Comparison of ENCODE assay signal across 8 cellular contexts in genomic region chr11:10304495-10305261, GRCh38. TPM values are rescaled to one million over a fixed set of nuclear protein-coding genes. Genes with fewer than 3 reads are reported as not detected.
DNase-seq lines count a peak whose midpoint lies in the region; ATAC-seq and TF ChIP-seq lines count a peak whose summit lies in the region.

ADM (plus strand) TSS chr11:10305073; CDS start chr11:10305701, 628 bp downstream.

- H3K27ac ChIP-seq in body of pancreas (peak within 1 kb of the TSS; percentile 27 to 92 (median 84)), psoas muscle (peak within 1 kb of the TSS; percentile 86)

- H3K27me3 ChIP-seq in body of pancreas (peaks cover 0 to 6% of the 10 kb centered on the region in 2 donors), psoas muscle (ENCODE audit: insufficient read depth in 3 of 3, low read length in 2 of 3) (no peaks in the 10 kb centered on the region)

- TF ChIP-seq POLR2A in body of pancreas (IDR thresholded peaks at IDR 0.05), result peak; percentile 78 to 96 (median 95)

- ATAC-seq in HG03432 (IDR thresholded peaks at IDR 0.05; ENCODE audit: unreplicated experiment) (peak; percentile 14), body of pancreas (peak; percentile 43), psoas muscle (peak; percentile 42 to 59 (median 45)), HG02763 (IDR thresholded peaks at IDR 0.05; ENCODE audit: unreplicated experiment) (no peak)

- 1 to 3% methylated on average over 30 to 48 of the region's 48 CpGs for WGBS in body of pancreas, 2 donors
- 1 to 2% (median 1%) methylated on average over 40 to 48 of the region's 48 CpGs for WGBS in psoas muscle, 3 donors

- TF ChIP-seq CTCF in body of pancreas (IDR thresholded peaks at IDR 0.05) (peak; percentile 12 to 62 (median 53)), psoas muscle (IDR thresholded peaks at IDR 0.05) (peak; percentile 62)

- intact Hi-C loops in body of pancreas (cut with DNase I) (loop anchor here (5.0 kb wide), 1 partner anchor 97 kb away; no protein-coding TSS in a partner anchor), psoas muscle (cut with DNase I) (loop anchor here (5.0 to 10.0 kb wide), 5 partner anchors 97 to 547 kb away; no protein-coding TSS in a partner anchor)

- H3K36me3 ChIP-seq in body of pancreas (replicated peaks in 1 of 2; ENCODE audit: insufficient read depth in 1 of 2, low read depth in 2 of 2), result no peaks in the 10 kb centered on the region
- no peaks in the 10 kb centered on the region for H3K36me3 ChIP-seq in psoas muscle (ENCODE audit: insufficient read depth in 1 of 2, low read depth in 1 of 2)

- H3K4me1 ChIP-seq in body of pancreas (peaks cover 72% of the 10 kb centered on the region), psoas muscle (peaks cover 23% of the 10 kb centered on the region)

- peak within 1 kb of the TSS; percentile 21 to 37 for H3K4me3 ChIP-seq in body of pancreas
- peak within 1 kb of the TSS; percentile 84 for H3K4me3 ChIP-seq in psoas muscle

- DNase-seq in DMS 273 treated with DMSO at 0.1 percent for 48 hours (lab: John Stamatoyannopoulos, UW) (peak; percentile 31), RKO (ENCODE audit: low spot score) (peak; percentile 92), body of pancreas (peak; percentile 74 to 88 (median 86)), hippocampal formation (lab: John Stamatoyannopoulos, UW) (peak; percentile 14 to 55), psoas muscle (peak; percentile 93 to 94), NCI-H2107 (lab: John Stamatoyannopoulos, UW) (no peak)

- H3K9me3 ChIP-seq in body of pancreas (no peaks in the 10 kb centered on the region), psoas muscle (no peaks in the 10 kb centered on the region)

RNA-seq across cellular contexts. Expression of gene ADM, which starts in this region (rescaled TPM):
- total RNA-seq in body of pancreas (10 to 100 TPM; 52.7 to 85.4 TPM), psoas muscle (10 to 100 TPM; 11.8 to 73.3 (median 27.8) TPM)
- polyA plus RNA-seq in psoas muscle, result 10 to 100 TPM; 11.7 to 45.1 (median 23.1) TPM
